In genomic region chr17:66814026-66814425, GRCh38 we compare ENCODE assay signal across 1 cellular context.
TF ChIP-seq lines count a peak whose summit lies in the region.

No MANE protein-coding gene starts in this region.

TF ChIP-seq in H1, 55 proteins besides CTCF, POLR2A, EP300 and RAD21 (continued from another document):
- TF ChIP-seq GTF2F1 (IDR thresholded peaks at IDR 0.05; ENCODE audit: borderline replicate concordance, low read depth, low read length) (no peak), RFX5 (IDR thresholded peaks at IDR 0.05; ENCODE audit: borderline replicate concordance, low read depth, low read length) (no peak)
